In the genomic region with DNA sequence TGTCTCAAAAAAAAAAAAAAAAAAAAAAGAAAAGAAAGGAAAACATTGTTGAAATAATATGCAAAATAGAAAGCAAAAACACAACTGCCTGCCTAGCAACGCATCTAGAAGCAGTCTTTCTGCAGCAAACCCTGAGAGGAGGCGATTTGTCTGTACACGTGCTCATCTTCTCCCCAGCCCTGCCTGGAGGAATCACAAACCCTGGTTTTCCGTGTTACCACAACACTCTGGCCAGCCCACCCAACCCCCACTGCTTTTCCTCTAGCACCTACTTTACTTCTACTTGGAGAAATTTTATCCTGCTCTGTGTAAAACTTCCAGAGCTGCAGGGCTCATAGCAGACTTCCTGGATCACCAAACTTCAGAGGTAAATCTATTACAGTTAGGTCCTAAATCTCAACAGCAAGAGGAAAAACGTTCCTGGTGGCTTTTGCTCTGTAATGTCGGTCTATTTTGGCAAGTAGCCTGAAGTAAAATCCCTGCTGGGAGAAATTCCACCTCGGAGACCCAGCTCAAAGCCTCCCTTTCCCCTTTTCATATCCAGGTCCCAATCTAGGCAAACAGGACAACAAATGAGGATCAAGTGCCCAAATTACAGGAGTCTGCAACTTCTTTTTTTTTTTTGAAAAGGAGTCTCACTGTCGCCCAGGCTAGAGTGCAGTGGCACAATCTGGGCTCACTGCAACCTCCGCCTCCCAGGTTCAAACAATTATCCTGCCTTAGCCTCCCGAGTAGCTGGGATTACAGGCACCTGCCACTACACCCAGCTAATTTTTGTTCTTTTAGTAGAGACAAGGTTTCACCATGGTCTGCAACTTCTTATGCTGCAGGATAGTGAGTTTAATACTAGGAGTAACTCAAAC, we compare ENCODE assay signal across 10 cellular contexts.
DNase-seq lines count a peak whose midpoint lies in the region; ATAC-seq, FAIRE-seq and TF ChIP-seq lines count a peak whose summit lies in the region.
"Had no signal": no experiment of that assay in that cellular context is flagged by ENCODE, and none has a peak within 500 bp of the region (broad histone marks: within the 10 kb centered on the region; RNA-seq: fewer than 3 reads in every experiment).

No MANE protein-coding gene starts in this region.

- no peak for TF ChIP-seq RAD21 in A549 (conservative IDR thresholded peaks at IDR 0.05 in 1 of 2, IDR thresholded peaks at IDR 0.05 in 1 of 2)

- FAIRE-seq in A549 (lab: Jason Lieb, UNC) (no peak), GM19239 (lab: Jason Lieb, UNC) (no peak)

- H3K27me3 ChIP-seq in NT2/D1 (ENCODE audit: insufficient read depth, insufficient read length): no peaks in the 10 kb centered on the region
- H3K27me3 ChIP-seq in muscle layer of colon (ENCODE audit: control insufficient read depth in 1 of 2, insufficient read depth in 2 of 2, low read length in 2 of 2): no peaks in the 10 kb centered on the region
- H3K27me3 ChIP-seq: neutrophil had no signal

- H3K36me3 ChIP-seq in NT2/D1 (ENCODE audit: insufficient read depth, insufficient read length, low read length) (peaks cover 4% of the 10 kb centered on the region), muscle layer of colon (ENCODE audit: insufficient read depth, low read length) (no peaks in the 10 kb centered on the region)

- ATAC-seq in A549 (peak; percentile 76 to 82), GM21367 (IDR thresholded peaks at IDR 0.05; ENCODE audit: unreplicated experiment) (no peak)

- H3K27ac ChIP-seq in A549 (peak overlapping the region; percentile 84 to 85), muscle layer of colon (ENCODE audit: low read depth, low read length) (peak overlapping the region; percentile 41)
- H3K27ac ChIP-seq: C4-2B, neutrophil had no signal

- peak in 1 of 2 experiments; percentile 56 for DNase-seq in A549 (ENCODE audit: low read depth in 1 of 2, low spot score in 1 of 2)
- DNase-seq in NT2/D1 (ENCODE audit: low read depth, low spot score): peak; percentile 75
- DNase-seq in fibroblast of mammary gland (ENCODE audit: low read depth): peak; percentile 59
- no peak for DNase-seq in T-helper 2 cell
- DNase-seq in GM19239 (ENCODE audit: insufficient read length, low spot score): no peak
- DNase-seq in activated effector memory CD4-positive, alpha-beta T cell treated with anti-CD3 and anti-CD28 coated beads, Interleukin-2, amount 50 U/mL, for 16 hours: no peak

- TF ChIP-seq EP300 in A549 (IDR thresholded peaks at IDR 0.05): no peak

- H3K4me1 ChIP-seq in A549: peaks cover 42% of the 10 kb centered on the region
- no peaks in the 10 kb centered on the region for H3K4me1 ChIP-seq in NT2/D1 (ENCODE audit: insufficient read depth, insufficient read length)
- H3K4me1 ChIP-seq in muscle layer of colon (ENCODE audit: insufficient read depth, low read length): no peaks in the 10 kb centered on the region

- H3K9me3 ChIP-seq in A549 (no peaks in the 10 kb centered on the region), NT2/D1 (ENCODE audit: insufficient read depth, low read length) (no peaks in the 10 kb centered on the region), muscle layer of colon (ENCODE audit: low read length) (no peaks in the 10 kb centered on the region)
- H3K9me3 ChIP-seq: neutrophil had no signal

- WGBS in A549 (ENCODE audit: missing lambda C conversion rate): 12% methylated on average over 10 of the region's 10 CpGs

- no peak for TF ChIP-seq POLR2A in A549 (IDR thresholded peaks at IDR 0.05; ENCODE audit: low read length)

- peak overlapping the region; percentile 61 for H3K9ac ChIP-seq in NT2/D1 (ENCODE audit: insufficient read length, low read depth)
- H3K9ac ChIP-seq in muscle layer of colon (ENCODE audit: low read length): no peak overlapping the region

- POLR2A ChIA-PET in A549 (lab: Yijun Ruan, JAX): interaction anchor here (0.7 to 2.0 kb wide), 2 partner anchors 12 to 88 kb away, joined by 3 to 13 read pairs; no protein-coding TSS in a partner anchor

- CTCF ChIA-PET in A549 (lab: Yijun Ruan, JAX): interaction anchor here (1.0 to 3.6 kb wide), 4 partner anchors 9 to 127 kb away, joined by 3 to 15 read pairs (median 5); a partner anchor contains a TSS

- TF ChIP-seq CTCF in A549 (IDR thresholded peaks at IDR 0.05) (no peak), fibroblast of mammary gland (conservative IDR thresholded peaks at IDR 0.05; ENCODE audit: control insufficient read depth, insufficient read depth, low read depth, low read length) (no peak)

- H3K4me3 ChIP-seq in A549 (peak overlapping the region; percentile 32), NT2/D1 (ENCODE audit: insufficient read length, low read depth) (peak overlapping the region; percentile 29), fibroblast of mammary gland (ENCODE audit: control insufficient read depth, low read depth, low read length) (peak overlapping the region; percentile 8), muscle layer of colon (ENCODE audit: low read depth in 1 of 2, low read length in 2 of 2) (peak overlapping the region in 1 of 2 donors; percentile 6)

- H3K4me2 ChIP-seq in A549: peak overlapping the region; percentile 94

TF ChIP-seq in A549, 52 proteins besides CTCF, POLR2A, EP300 and RAD21:
- TF ChIP-seq, protein P1, sequence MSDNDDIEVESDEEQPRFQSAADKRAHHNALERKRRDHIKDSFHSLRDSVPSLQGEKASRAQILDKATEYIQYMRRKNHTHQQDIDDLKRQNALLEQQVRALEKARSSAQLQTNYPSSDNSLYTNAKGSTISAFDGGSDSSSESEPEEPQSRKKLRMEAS (IDR thresholded peaks at IDR 0.05): peak; percentile 79
- peak; percentile 41; the same call in 1 of the 2 replicates for TF ChIP-seq MYC (IDR thresholded peaks at IDR 0.05; ENCODE audit: borderline replicate concordance, low read length)
- no peak for TF ChIP-seq CBX8 (IDR thresholded peaks at IDR 0.05)
TF ChIP-seq in A549: peak in this region for 2.

Comparison
In these comparisons a context has a peak if more than half of its experiments do, and no peak if none do; other contexts are left out.
1. DNase-seq: peak in NT2/D1 (single experiment) and fibroblast of mammary gland (single experiment); none in T-helper 2 cell (0 of 5), GM19239 (single experiment) and activated effector memory CD4-positive, alpha-beta T cell treated with anti-CD3 and anti-CD28 coated beads, Interleukin-2, amount 50 U/mL, for 16 hours (single experiment).